Comparison of ENCODE assay signal across 9 cellular contexts in genomic region chr11:74672956-74673895, GRCh38. TPM values are rescaled to one million over a fixed set of nuclear protein-coding genes. Genes with fewer than 3 reads are reported as not detected.
DNase-seq lines count a peak whose midpoint lies in the region; TF ChIP-seq lines count a peak whose summit lies in the region.
"Had no signal": no experiment of that assay in that cellular context is flagged by ENCODE, and none has a peak within 500 bp of the region (broad histone marks: within the 10 kb centered on the region; RNA-seq: fewer than 3 reads in every experiment).

No MANE protein-coding gene starts in this region.

- H3K4me1 ChIP-seq in suprapubic skin = no peaks in the 10 kb centered on the region

- no peak for TF ChIP-seq EP300 in suprapubic skin (IDR thresholded peaks at IDR 0.05)

- POLR2A ChIA-PET in GM10248 (lab: Yijun Ruan, JAX) = no interaction called here

- WGBS in suprapubic skin = 68% methylated on average over 11 of the region's 13 CpGs

- H3K9me3 ChIP-seq in suprapubic skin = no peaks in the 10 kb centered on the region

- H3K4me3 ChIP-seq in fibroblast of pulmonary artery (replicated peaks; ENCODE audit: low read depth, low read length) = no peak overlapping the region
- H3K4me3 ChIP-seq in suprapubic skin = no peak overlapping the region

- no peak overlapping the region for H3K27ac ChIP-seq in suprapubic skin

- TF ChIP-seq CTCF in fibroblast of pulmonary artery (IDR thresholded peaks at IDR 0.05; ENCODE audit: low read length, missing control alignments) (no peak), GM10248 (IDR thresholded peaks at IDR 0.05; ENCODE audit: control extremely low read depth, extremely low read depth, low read depth, missing control alignments) (no peak), suprapubic skin (IDR thresholded peaks at IDR 0.05) (no peak)

- H3K36me3 ChIP-seq in suprapubic skin = no peaks in the 10 kb centered on the region

- no peak for TF ChIP-seq POLR2A in suprapubic skin (IDR thresholded peaks at IDR 0.05)

- CTCF ChIA-PET in GM10248 (lab: Yijun Ruan, JAX) = interaction anchor here (1.5 kb wide), 1 partner anchor 29 kb away, joined by 6 read pairs; no protein-coding TSS in a partner anchor

- DNase-seq in GM03348 (ENCODE audit: low spot score) (peak; percentile 91), RPMI7951 (ENCODE audit: low read depth) (peak; percentile 99), fibroblast of pulmonary artery (ENCODE audit: low read depth) (peak; percentile 99), renal cortical epithelial cell (ENCODE audit: low read depth) (peak; percentile 91), GM19238 (ENCODE audit: insufficient read length, low spot score) (no peak), GM10248 (ENCODE audit: extremely low spot score) (no peak), epidermal melanocyte (ENCODE audit: insufficient read length, low spot score) (no peak), suprapubic skin (ENCODE audit: low spot score in 2 of 2) (no peak)

- H3K27me3 ChIP-seq in suprapubic skin = no peaks in the 10 kb centered on the region

RNA-seq across cellular contexts. Expression of gene CHRDL2, which starts 58.0 kb away (rescaled TPM):
- total RNA-seq in RPMI7951 (2014; rRNA removed; shearing (Covaris generic)) = not detected in 2 replicates
- total RNA-seq in renal cortical epithelial cell (not detected in 2 replicates), suprapubic skin (not detected)
- total RNA-seq: natural killer cell treated with Interleukin-12 subunit alpha and Interleukin-12 subunit beta and Interleukin-15 and Interleukin-18, amount 100 ng/mL, for 72 hours had no signal

Comparison
In these comparisons a context has a peak if more than half of its experiments do, and no peak if none do; other contexts are left out.
1. DNase-seq: peak in GM03348 (single experiment), RPMI7951 (single experiment), fibroblast of pulmonary artery (single experiment) and renal cortical epithelial cell (single experiment); none in GM19238 (single experiment), GM10248 (single experiment), epidermal melanocyte (single experiment) and suprapubic skin (0 of 2).